Comparison of ENCODE assay signal across 23 cellular contexts in the genomic region with DNA sequence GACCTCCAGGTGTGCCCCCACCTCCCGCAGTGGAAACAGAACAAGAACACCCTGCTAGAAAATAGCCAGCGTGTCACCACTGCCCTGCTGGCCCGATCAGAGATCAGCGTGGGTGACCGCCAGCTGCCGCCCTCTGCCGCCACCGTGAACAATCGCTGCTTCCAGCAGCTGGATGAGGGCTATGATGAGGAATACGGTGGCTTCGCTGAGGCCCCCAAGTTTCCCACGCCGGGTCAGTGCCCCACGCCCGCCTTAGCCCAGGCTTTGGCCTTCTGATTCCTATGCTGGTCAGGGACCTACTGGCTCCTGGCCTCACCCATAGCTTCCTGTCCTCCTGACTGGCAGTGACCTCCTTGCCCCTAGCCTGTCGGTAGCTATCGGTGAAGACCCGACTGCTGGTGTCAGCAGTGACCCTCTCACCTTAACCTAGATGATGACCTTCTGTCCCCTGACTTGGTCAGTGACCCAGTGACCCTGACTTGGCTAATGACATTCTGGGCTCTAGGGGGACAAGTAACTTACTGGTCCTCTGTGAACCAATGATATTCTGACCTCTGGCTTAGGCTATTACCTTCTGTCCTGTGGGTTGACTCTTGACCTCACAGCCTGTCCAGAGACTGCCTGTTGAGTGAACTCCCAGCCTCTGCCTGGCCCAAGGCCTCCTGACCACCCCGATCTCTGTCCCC. TPM values are rescaled to one million over a fixed set of nuclear protein-coding genes. Genes with fewer than 3 reads are reported as not detected.
DNase-seq lines count a peak whose midpoint lies in the region; ATAC-seq, FAIRE-seq and TF ChIP-seq lines count a peak whose summit lies in the region.
"Had no signal": no experiment of that assay in that cellular context is flagged by ENCODE, and none has a peak within 500 bp of the region (broad histone marks: within the 10 kb centered on the region; RNA-seq: fewer than 3 reads in every experiment).

No MANE protein-coding gene starts in this region.

- H3K4me1 Mint-ChIP-seq in Caco-2 (ENCODE audit: low read depth, unreplicated experiment) (peaks cover 24% of the 10 kb centered on the region), nephron progenitor cell (peaks cover 14% of the 10 kb centered on the region)

- POLR2A ChIA-PET in Caco-2 (lab: Charles Lee): interaction anchor here (0.9 to 2.3 kb wide), 2 partner anchors 11 to 101 kb away, joined by 3 to 14 read pairs; a partner anchor contains a TSS

- no peak overlapping the region for H2BK12ac ChIP-seq in mesenchymal stem cell (ENCODE audit: low read length in 2 of 2)

- H2AK5ac ChIP-seq in mesenchymal stem cell (ENCODE audit: low read length, severe bottlenecking): no peak overlapping the region

- no peak overlapping the region for H2AFZ ChIP-seq in mesenchymal stem cell (ENCODE audit: low read depth, low read length)

- H3K4me3 ChIP-seq in Caco-2 (ENCODE audit: low read depth, low read length) (no peak overlapping the region), NT2/D1 (ENCODE audit: insufficient read length, low read depth) (no peak overlapping the region), bronchial epithelial cell (ENCODE audit: low read depth, low read length) (no peak overlapping the region), mesenchymal stem cell (ENCODE audit: insufficient read depth in 1 of 2, low read depth in 1 of 2, low read length in 2 of 2) (no peak overlapping the region), adrenal gland (no peak overlapping the region)
- H3K4me3 ChIP-seq: A549 had no signal

- H2BK15ac ChIP-seq in mesenchymal stem cell (ENCODE audit: low read depth, poor library complexity, severe bottlenecking): peak overlapping the region; percentile 46

- no TSS peak for BruUV-seq in Caco-2 (replicated peaks; lab: Mats Ljungman, UMichigan)

- H3K23ac ChIP-seq in mesenchymal stem cell (ENCODE audit: low read length in 2 of 2): no peak overlapping the region

- H3K9ac ChIP-seq in NT2/D1 (ENCODE audit: insufficient read length, low read depth) (peak overlapping the region; percentile 4), mesenchymal stem cell (ENCODE audit: low read length) (no peak overlapping the region)
- H3K9ac ChIP-seq: SK-N-SH had no signal

- peaks cover 25% of the 10 kb centered on the region for H3K79me1 ChIP-seq in mesenchymal stem cell (replicated peaks; ENCODE audit: low read length, poor library complexity, severe bottlenecking)

- no peaks in the 10 kb centered on the region for H3K27me3 ChIP-seq in Caco-2 (replicated peaks; ENCODE audit: control insufficient read depth, insufficient read depth, low read length)
- peaks cover 7% of the 10 kb centered on the region for H3K27me3 ChIP-seq in NT2/D1 (ENCODE audit: insufficient read depth, insufficient read length)
- no peaks in the 10 kb centered on the region for H3K27me3 ChIP-seq in bronchial epithelial cell (ENCODE audit: control insufficient read depth, insufficient read depth, low read length)
- peaks cover 0 to 5% of the 10 kb centered on the region in 2 experiments for H3K27me3 ChIP-seq in mesenchymal stem cell (ENCODE audit: control insufficient read depth in 1 of 2, insufficient read depth in 1 of 2, low read length in 2 of 2)
- no peaks in the 10 kb centered on the region for H3K27me3 ChIP-seq in adrenal gland

- H3K4ac ChIP-seq in mesenchymal stem cell (ENCODE audit: low read depth in 1 of 2, low read length in 2 of 2): no peak overlapping the region

- H3K36me3 ChIP-seq in Caco-2 (ENCODE audit: control insufficient read depth, insufficient read depth, low read length) (peaks cover 8% of the 10 kb centered on the region), NT2/D1 (ENCODE audit: insufficient read depth, insufficient read length, low read length) (peaks cover 19% of the 10 kb centered on the region), bronchial epithelial cell (ENCODE audit: control insufficient read depth, insufficient read depth, low read length) (peaks cover 2% of the 10 kb centered on the region), mesenchymal stem cell (ENCODE audit: control insufficient read depth in 1 of 2, insufficient read depth in 2 of 2, low read depth in 1 of 2, low read length in 2 of 2) (peaks cover 42 to 51% of the 10 kb centered on the region in 2 experiments), adrenal gland (replicated peaks in 1 of 2) (peaks cover 0 to 9% of the 10 kb centered on the region in 2 donors)

- H4K8ac ChIP-seq in mesenchymal stem cell (ENCODE audit: low read length): no peak overlapping the region

- no peak for TF ChIP-seq CTCF in Caco-2 (IDR thresholded peaks at IDR 0.05; ENCODE audit: insufficient read depth in 1 of 2, low read depth in 1 of 2, low read length in 1 of 2, severe bottlenecking in 1 of 2, unreplicated experiment in 1 of 2)
- no peak for TF ChIP-seq CTCF in bronchial epithelial cell (IDR thresholded peaks at IDR 0.05; ENCODE audit: insufficient read depth, low read length, severe bottlenecking)
- no peak for TF ChIP-seq CTCF in nephron progenitor cell (IDR thresholded peaks at IDR 0.05)
- no peak for TF ChIP-seq CTCF in adrenal gland (IDR thresholded peaks at IDR 0.05)

- H3K4me2 ChIP-seq in mesenchymal stem cell (ENCODE audit: low read length, poor library complexity, severe bottlenecking): no peak overlapping the region
- H3K4me2 ChIP-seq: SK-N-SH had no signal

- no peak overlapping the region for H2BK5ac ChIP-seq in mesenchymal stem cell (ENCODE audit: low read depth, low read length, poor library complexity, severe bottlenecking)

- no peak overlapping the region for H2BK120ac ChIP-seq in mesenchymal stem cell (ENCODE audit: low read depth, low read length)

- H3K4me3 Mint-ChIP-seq in Caco-2 (ENCODE audit: unreplicated experiment): peak overlapping the region; percentile 80
- H3K4me3 Mint-ChIP-seq in nephron progenitor cell: no peak overlapping the region
- H3K4me3 Mint-ChIP-seq: CD4-positive, alpha-beta T cell had no signal

- H3K27me3 Mint-ChIP-seq in Caco-2 (ENCODE audit: insufficient read depth, unreplicated experiment) (no peaks in the 10 kb centered on the region), nephron progenitor cell (ENCODE audit: low read depth, poor library complexity) (peaks cover 31% of the 10 kb centered on the region)

- H3K27ac ChIP-seq in mesenchymal stem cell (ENCODE audit: low read length, poor library complexity, severe bottlenecking) (no peak overlapping the region), adrenal gland (no peak overlapping the region)

- CTCF ChIA-PET in Caco-2 (lab: Charles Lee): interaction anchor here (0.8 to 5.6 kb wide), 12 partner anchors 12 to 155 kb away, joined by 3 to 272 read pairs (median 12); a partner anchor contains a TSS

- H3K14ac ChIP-seq in mesenchymal stem cell (ENCODE audit: low read length in 2 of 2): no peak overlapping the region

- peaks cover 16% of the 10 kb centered on the region for H3K4me1 ChIP-seq in Caco-2
- peaks cover 13% of the 10 kb centered on the region for H3K4me1 ChIP-seq in NT2/D1 (ENCODE audit: insufficient read depth, insufficient read length)
- H3K4me1 ChIP-seq in mesenchymal stem cell (ENCODE audit: control insufficient read depth, insufficient read depth, low read depth, low read length): peaks cover 14% of the 10 kb centered on the region
- H3K4me1 ChIP-seq in adrenal gland (replicated peaks in 1 of 2): peaks cover 9 to 11% of the 10 kb centered on the region in 2 donors

- DNase-seq in Caco-2: no peak
- DNase-seq in NT2/D1 (ENCODE audit: low read depth, low spot score): no peak
- no peak for DNase-seq in bronchial epithelial cell (ENCODE audit: low read depth)
- DNase-seq in mesenchymal stem cell: no peak
- DNase-seq in nephron progenitor cell: no peak
- DNase-seq in NCI-H524 treated with DMSO at 0.1 percent for 48 hours (lab: John Stamatoyannopoulos, UW): no peak
- DNase-seq in adrenal gland: no peak
- DNase-seq: Calu3; CD4-positive, alpha-beta T cell; EL; HCEC 1CT; KG1; MV-4-11; NCI-H1694 treated with DMSO at 0.1 percent for 48 hours; NCI-H748 treated with DMSO at 0.1 percent for 48 hours; NK-92 treated with Interleukin-12 subunit alpha and Interleukin-12 subunit beta, amount 100 ng/mL, for 24 hours; SHP77; SK-N-SH had no signal

- H4K91ac ChIP-seq in mesenchymal stem cell (ENCODE audit: low read length): peak overlapping the region; percentile 61

- no peak overlapping the region for H3K18ac ChIP-seq in mesenchymal stem cell (ENCODE audit: low read depth in 1 of 2, low read length in 2 of 2)

- 94% methylated on average over 18 of the region's 19 CpGs for WGBS in mesenchymal stem cell
- WGBS in adrenal gland, 4 donors: 87 to 92% (median 90%) methylated on average over 15 to 19 of the region's 19 CpGs

- TF ChIP-seq POLR2A in adrenal gland (IDR thresholded peaks at IDR 0.05): no peak

- intact Hi-C loops in Caco-2 (cut with micrococcal nuclease; ENCODE audit: unreplicated experiment): loop anchor here (10.0 kb wide), 1 partner anchor 235 kb away; no protein-coding TSS in a partner anchor
- intact Hi-C loops in adrenal gland (cut with DNase I): loop anchor here (5.0 to 10.0 kb wide), 4 partner anchors 78 to 288 kb away; a partner anchor contains a TSS

- no peak for ATAC-seq in HG02885 (IDR thresholded peaks at IDR 0.05; ENCODE audit: poor library complexity, unreplicated experiment)
- ATAC-seq: A549 had no signal

- no peaks in the 10 kb centered on the region for H3K9me3 ChIP-seq in Caco-2
- no peaks in the 10 kb centered on the region for H3K9me3 ChIP-seq in NT2/D1 (ENCODE audit: insufficient read depth, low read length)
- no peaks in the 10 kb centered on the region for H3K9me3 ChIP-seq in mesenchymal stem cell (ENCODE audit: control insufficient read depth, low read length)
- no peaks in the 10 kb centered on the region for H3K9me3 ChIP-seq in adrenal gland (replicated peaks in 1 of 3)
- H3K9me3 ChIP-seq: A549, SK-N-SH had no signal

- H3K27ac Mint-ChIP-seq in Caco-2 (ENCODE audit: unreplicated experiment): no peak overlapping the region
- H3K27ac Mint-ChIP-seq in nephron progenitor cell: no peak overlapping the region
- H3K27ac Mint-ChIP-seq: CD4-positive, alpha-beta T cell had no signal

- H3K9me3 Mint-ChIP-seq in Caco-2 (ENCODE audit: unreplicated experiment) (no peaks in the 10 kb centered on the region), nephron progenitor cell (no peaks in the 10 kb centered on the region)
- H3K9me3 Mint-ChIP-seq: CD4-positive, alpha-beta T cell had no signal

- H3K36me3 Mint-ChIP-seq in Caco-2 (ENCODE audit: insufficient read depth, unreplicated experiment) (peaks cover 10% of the 10 kb centered on the region), nephron progenitor cell (ENCODE audit: low read depth) (no peaks in the 10 kb centered on the region)

- peak; percentile 47 for FAIRE-seq in bronchial epithelial cell (lab: Jason Lieb, UNC)
- FAIRE-seq: A549, GM12891 had no signal

RNA-seq across cellular contexts. Expression of a gene that starts 2.4 kb away (rescaled TPM):
- 149 and 176 TPM in 2 replicates for total RNA-seq in Caco-2 (2022)
- 18.6 and 25.0 TPM in 2 replicates for total RNA-seq in bronchial epithelial cell
- 36.6 TPM for polyA plus RNA-seq in mesenchymal stem cell (2013, experiment 1 of 2)
- 37.2 TPM for polyA plus RNA-seq in mesenchymal stem cell (2013, experiment 2 of 2)
- 100 to 1,000 TPM in 7 of 8 donors, 10 to 100 TPM in 1; 78.9 to 205 (median 169) TPM for total RNA-seq in adrenal gland
- 100 to 1,000 TPM in 2 of 3 donors, 10 to 100 TPM in 1; 12.7 to 246 (median 150) TPM for polyA plus RNA-seq in adrenal gland

RNA-seq across cellular contexts. Expression of a gene that starts 11.1 kb away (rescaled TPM):
- total RNA-seq in Caco-2 (2022) (1.4 and 1.6 TPM in 2 replicates), bronchial epithelial cell (not detected in 2 replicates), adrenal gland (under 1 TPM in 7 of 8 donors, not detected in 1; 0.06 to 0.72 (median 0.14) TPM)
- 0.01 TPM for polyA plus RNA-seq in mesenchymal stem cell (2013, experiment 1 of 2)
- 0.01 TPM for polyA plus RNA-seq in mesenchymal stem cell (2013, experiment 2 of 2)
- polyA plus RNA-seq in adrenal gland: under 1 TPM; 0.05 to 0.24 (median 0.07) TPM
- total RNA-seq: Calu3; CD4-positive, alpha-beta T cell; OCI-LY7 had no signal

RNA-seq across cellular contexts. Expression of a gene that starts 16.9 kb away (rescaled TPM):
- 49.4 and 53.2 TPM in 2 replicates for total RNA-seq in Caco-2 (2022)
- total RNA-seq in bronchial epithelial cell: 2.9 and 10.9 TPM in 2 replicates
- 0.01 TPM for polyA plus RNA-seq in mesenchymal stem cell (2013, experiment 1 of 2)
- polyA plus RNA-seq in mesenchymal stem cell (2013, experiment 2 of 2): not detected
- 10 to 100 TPM in 7 of 8 donors, 1 to 10 TPM in 1; 1.7 to 96.1 (median 38.2) TPM for total RNA-seq in adrenal gland
- polyA plus RNA-seq in adrenal gland: 10 to 100 TPM in 2 of 3 donors, 1 to 10 TPM in 1; 1.2 to 32.3 (median 10.5) TPM
- total RNA-seq: CD4-positive, alpha-beta T cell had no signal
- polyA plus RNA-seq: BJ had no signal

RNA-seq across cellular contexts. Expression of a gene that starts 41.2 kb away (rescaled TPM):
- total RNA-seq in Caco-2 (2022): 1.3 and 2.7 TPM in 2 replicates
- total RNA-seq in bronchial epithelial cell: 0.13 and 0.26 TPM in 2 replicates
- polyA plus RNA-seq in mesenchymal stem cell (2013, experiment 1 of 2): 0.23 TPM
- polyA plus RNA-seq in mesenchymal stem cell (2013, experiment 2 of 2): 0.03 TPM
- 1 to 10 TPM in 6 of 8 donors, under 1 TPM in 1, not detected in 1; 0.12 to 8.9 (median 2.3) TPM for total RNA-seq in adrenal gland
- polyA plus RNA-seq in adrenal gland: 1 to 10 TPM in 2 of 3 donors, under 1 TPM in 1; 0.27 to 4.4 (median 2.2) TPM
